ENCODE assay signal across 8 cellular contexts in genomic region chr15:59688888-59689625, GRCh38. TPM values are rescaled to one million over a fixed set of nuclear protein-coding genes. Genes with fewer than 3 reads are reported as not detected.
A peak's percentile ranks its signal among the peaks of the same experiment; 100 is the strongest.
DNase-seq lines count a peak whose midpoint lies in the region; ATAC-seq and TF ChIP-seq lines count a peak whose summit lies in the region.

A gene with protein sequence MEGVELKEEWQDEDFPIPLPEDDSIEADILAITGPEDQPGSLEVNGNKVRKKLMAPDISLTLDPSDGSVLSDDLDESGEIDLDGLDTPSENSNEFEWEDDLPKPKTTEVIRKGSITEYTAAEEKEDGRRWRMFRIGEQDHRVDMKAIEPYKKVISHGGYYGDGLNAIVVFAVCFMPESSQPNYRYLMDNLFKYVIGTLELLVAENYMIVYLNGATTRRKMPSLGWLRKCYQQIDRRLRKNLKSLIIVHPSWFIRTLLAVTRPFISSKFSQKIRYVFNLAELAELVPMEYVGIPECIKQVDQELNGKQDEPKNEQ (minus strand): TSS chr15:59689320. CDS start chr15:59682457, 6,863 bp downstream.

- peak within 1 kb of the TSS; percentile 78 for H3K4me3 ChIP-seq in colonic mucosa

- peak; percentile 76 for ATAC-seq in HG03442 (IDR thresholded peaks at IDR 0.05; ENCODE audit: unreplicated experiment)

- no peaks in the 10 kb centered on the region for H3K36me3 ChIP-seq in colonic mucosa

- no peaks in the 10 kb centered on the region for H3K9me3 ChIP-seq in colonic mucosa

- H3K27ac ChIP-seq in colonic mucosa (peak within 1 kb of the TSS; percentile 100), layer of hippocampus (ENCODE audit: low read depth, low read length) (peak within 1 kb of the TSS; percentile 94)

- peak within 1 kb of the TSS; percentile 98 to 99 for H3K9ac ChIP-seq in colonic mucosa (ENCODE audit: low read depth in 2 of 2, low read length in 2 of 2)

- no peak for TF ChIP-seq CTCF in colonic mucosa (IDR thresholded peaks at IDR 0.05)

- DNase-seq in Ammon's horn (ENCODE audit: low spot score) (peak; percentile 98), GM19238 (ENCODE audit: insufficient read length, low spot score) (peak; percentile 80), NCI-H526 (lab: John Stamatoyannopoulos, UW) (peak; percentile 95 to 99), colonic mucosa (peak; percentile 99)
- DNase-seq in activated CD4-positive, alpha-beta T cell treated with anti-CD3 and anti-CD28 coated beads for 48 hours: peak; percentile 98
- DNase-seq in stimulated activated CD4-positive, alpha-beta T cell treated with anti-CD3 and anti-CD28 coated beads, Interleukin-1b, Interleukin-23, amount 100 ng/mL, for 4 hours (ENCODE audit: low read depth in 2 of 2): peak; percentile 95 to 96

- intact Hi-C loops in colonic mucosa (cut with DNase I): no loop called here

- peaks cover 8% of the 10 kb centered on the region for H3K4me1 ChIP-seq in colonic mucosa

- H3K27me3 ChIP-seq in colonic mucosa (no peaks in the 10 kb centered on the region), layer of hippocampus (ENCODE audit: control insufficient read depth, insufficient read depth, low read length) (no peaks in the 10 kb centered on the region)

RNA-seq across cellular contexts. Expression of the gene that starts here (rescaled TPM):
- 10 to 100 TPM; 30.1 to 56.1 TPM for total RNA-seq in colonic mucosa

Comparison
In these comparisons a context has a peak if more than half of its experiments do, and no peak if none do; other contexts are left out.
1. Peak in every context shown above with its lines: DNase-seq, ATAC-seq, H3K4me3 ChIP-seq and H3K27ac ChIP-seq.